Comparison of ENCODE assay signal across 19 cellular contexts in the genomic region with DNA sequence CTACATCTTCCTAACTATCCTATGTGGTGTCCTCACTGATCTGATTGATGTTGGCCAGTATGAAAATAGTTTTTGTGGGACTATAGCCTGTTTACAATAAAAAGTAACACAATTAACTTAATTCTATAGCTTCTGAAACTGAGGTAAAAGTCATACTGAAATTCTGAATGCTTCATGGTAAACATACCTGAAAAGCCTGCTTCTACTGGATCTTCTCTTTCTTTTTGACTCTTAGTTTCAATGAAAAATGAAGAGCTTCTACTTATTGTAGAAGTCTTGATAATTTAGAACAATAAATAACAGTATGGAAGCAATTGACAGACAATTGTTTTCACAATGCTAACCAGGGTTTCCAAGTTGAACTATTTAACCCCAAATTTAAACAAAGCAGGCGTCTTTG.
DNase-seq lines count a peak whose midpoint lies in the region; ATAC-seq, FAIRE-seq and TF ChIP-seq lines count a peak whose summit lies in the region.
"Had no signal": no experiment of that assay in that cellular context is flagged by ENCODE, and none has a peak within 500 bp of the region (broad histone marks: within the 10 kb centered on the region; RNA-seq: fewer than 3 reads in every experiment).

No MANE protein-coding gene starts in this region.

- no peaks in the 10 kb centered on the region for H3K36me3 ChIP-seq in GM12878 (ENCODE audit: control insufficient read depth in 2 of 2, insufficient read depth in 2 of 2, low read length in 1 of 2)
- H3K36me3 ChIP-seq: HAP-1 had no signal

- no peak overlapping the region for H3K9ac ChIP-seq in GM12878 (ENCODE audit: control insufficient read depth, insufficient read depth, low read length)

- H3K9me3 ChIP-seq in GM12878 (replicated peaks; ENCODE audit: control insufficient read depth, insufficient read depth, low read length) = no peaks in the 10 kb centered on the region
- H3K9me3 ChIP-seq: HAP-1 had no signal

- no peak for TF ChIP-seq EP300 in GM12878 (IDR thresholded peaks at IDR 0.05; ENCODE audit: borderline replicate concordance in 1 of 2, control insufficient read depth in 1 of 2, low read depth in 2 of 2, low read length in 2 of 2)

- H2AFZ ChIP-seq in GM12878 (ENCODE audit: control insufficient read depth, low read depth, low read length) = no peak overlapping the region

- H3K27me3 ChIP-seq in GM12878 (replicated peaks in 1 of 2; ENCODE audit: control insufficient read depth in 2 of 2, insufficient read depth in 2 of 2, low read length in 1 of 2) = peaks cover 0 to 3% of the 10 kb centered on the region in 2 experiments; a peak in 1 of 4 replicates

- H3K27ac ChIP-seq in GM12878 (ENCODE audit: control insufficient read depth, insufficient read depth) = no peak overlapping the region

- DNase-seq in GM12865 (ENCODE audit: low read depth) (peak; percentile 13), GM12878 (ENCODE audit: low read depth, low spot score) (no peak), EL (no peak), superior temporal gyrus (ENCODE audit: extremely low spot score) (no peak)
- no peak for DNase-seq in activated effector memory CD4-positive, alpha-beta T cell treated with Interleukin-2 at 50 U/mL for 16 hours
- DNase-seq: C1 segment of cervical spinal cord; Calu3; CD4-positive, alpha-beta memory T cell; COR-L47; DMS153; DND-41; GDM1; GOT3; HFFc6 had no signal

- no peak overlapping the region for H3K4me3 ChIP-seq in GM12865 (ENCODE audit: low read depth, low read length)
- no peak overlapping the region for H3K4me3 ChIP-seq in GM12878
- H3K4me3 ChIP-seq: HAP-1 had no signal

- TF ChIP-seq POLR2A in GM12878 (IDR thresholded peaks at IDR 0.05; ENCODE audit: low read depth, low read length) = no peak

- no TSS peak for BruUV-seq in GM12878 (replicated peaks; lab: Mats Ljungman, UMichigan)

- intact Hi-C loops in GM12878 (cut with micrococcal nuclease; ENCODE audit: unreplicated experiment) = no loop called here

- RAD21 ChIA-PET in GM12878 (lab: Charles Lee; ENCODE audit: unreplicated experiment) = no interaction called here

- TF ChIP-seq RAD21 in GM12878 (IDR thresholded peaks at IDR 0.05; ENCODE audit: insufficient read depth, low read depth, low read length) = no peak

- no peaks in the 10 kb centered on the region for H4K20me1 ChIP-seq in GM12878 (ENCODE audit: control insufficient read depth, insufficient read depth)

- WGBS in GM12878 (ENCODE audit: insufficient coverage, insufficient replicate concordance, low lambda C conversion rate, missing lambda C conversion rate) = 91% methylated on average over 1 of the region's 1 CpG

- ATAC-seq in GM18868 (IDR thresholded peaks at IDR 0.05; ENCODE audit: unreplicated experiment) = peak; percentile 12
- ATAC-seq in HG02870 (IDR thresholded peaks at IDR 0.05; ENCODE audit: unreplicated experiment) = peak; percentile 22
- no peak for ATAC-seq in GM12878
- ATAC-seq in HG02623 (IDR thresholded peaks at IDR 0.05; ENCODE audit: unreplicated experiment) = no peak

- in situ Hi-C loops in GM12878 (cut with MboI) = no loop called here

- no peak overlapping the region for H3K4me2 ChIP-seq in GM12878 (ENCODE audit: control insufficient read depth, insufficient read depth)

- CTCF ChIA-PET in GM12878 (lab: Yijun Ruan, JAX) = interaction anchor here (0.6 kb wide), 1 partner anchor 661 kb away, joined by 3 read pairs; no protein-coding TSS in a partner anchor

- POLR2A ChIA-PET in GM12878 (lab: Charles Lee) = no interaction called here

- no peaks in the 10 kb centered on the region for H3K79me2 ChIP-seq in GM12878 (ENCODE audit: control insufficient read depth, insufficient read depth, low read length)

- peaks cover 6% of the 10 kb centered on the region for H3K4me1 ChIP-seq in GM12878 (ENCODE audit: control insufficient read depth, insufficient read depth, low read length)
- H3K4me1 ChIP-seq: HAP-1 had no signal

- SMC1A ChIA-PET in GM12878 (lab: Charles Lee; ENCODE audit: uncharacterized antibody, unreplicated experiment) = interaction anchor here (1.2 kb wide), 1 partner anchor 30 kb away, joined by 3 read pairs; no protein-coding TSS in a partner anchor

- TF ChIP-seq CTCF in GM12865 (IDR thresholded peaks at IDR 0.05; ENCODE audit: insufficient read depth, low read depth, low read length, missing control alignments) (no peak), GM12878 (IDR thresholded peaks at IDR 0.05 in 2 of 3, conservative IDR thresholded peaks at IDR 0.05 in 1 of 3; ENCODE audit: control insufficient read depth in 2 of 3, extremely low read depth in 1 of 3, insufficient read depth in 1 of 3, low read depth in 3 of 3, low read length in 3 of 3) (no peak)

- no peak for FAIRE-seq in GM12878 (lab: Jason Lieb, UNC)
- FAIRE-seq: H54 had no signal

TF ChIP-seq in GM12878, 131 proteins besides CTCF, POLR2A, EP300 and RAD21 (continues in another document):
- TF ChIP-seq WRNIP1 (IDR thresholded peaks at IDR 0.05; ENCODE audit: borderline replicate concordance, low read depth, low read length) = no peak
- no peak for TF ChIP-seq SRF (IDR thresholded peaks at IDR 0.05; ENCODE audit: low read depth in 2 of 2, low read length in 2 of 2)
- TF ChIP-seq EZH2 (IDR thresholded peaks at IDR 0.05; ENCODE audit: borderline replicate concordance, control insufficient read depth, low read depth, low read length) = no peak
- no peak for TF ChIP-seq GABPA (IDR thresholded peaks at IDR 0.05; ENCODE audit: low read depth)
- TF ChIP-seq NFYA (IDR thresholded peaks at IDR 0.05; ENCODE audit: borderline replicate concordance, low read depth, low read length) = no peak
- TF ChIP-seq TARDBP (IDR thresholded peaks at IDR 0.05; ENCODE audit: borderline replicate concordance) = no peak
- no peak for TF ChIP-seq EGR1 (IDR thresholded peaks at IDR 0.05; ENCODE audit: borderline replicate concordance in 1 of 2, low read depth in 2 of 2, low read length in 2 of 2)
- peak; percentile 18; the same call in 1 of the 2 replicates for TF ChIP-seq RUNX3 (IDR thresholded peaks at IDR 0.05; ENCODE audit: low read length)
- TF ChIP-seq, protein P1, sequence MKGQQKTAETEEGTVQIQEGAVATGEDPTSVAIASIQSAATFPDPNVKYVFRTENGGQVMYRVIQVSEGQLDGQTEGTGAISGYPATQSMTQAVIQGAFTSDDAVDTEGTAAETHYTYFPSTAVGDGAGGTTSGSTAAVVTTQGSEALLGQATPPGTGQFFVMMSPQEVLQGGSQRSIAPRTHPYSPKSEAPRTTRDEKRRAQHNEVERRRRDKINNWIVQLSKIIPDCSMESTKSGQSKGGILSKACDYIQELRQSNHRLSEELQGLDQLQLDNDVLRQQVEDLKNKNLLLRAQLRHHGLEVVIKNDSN (IDR thresholded peaks at IDR 0.05; ENCODE audit: borderline replicate concordance, extremely low read length, insufficient read depth, low read depth, low read length) = no peak
- peak; percentile 92 for TF ChIP-seq JUNB (IDR thresholded peaks at IDR 0.05)
- TF ChIP-seq SIN3A (IDR thresholded peaks at IDR 0.05; ENCODE audit: low read depth, low read length) = no peak
- TF ChIP-seq SREBF1 (IDR thresholded peaks at IDR 0.05; ENCODE audit: low read length) = peak; percentile 68
- no peak for TF ChIP-seq TCF3 (IDR thresholded peaks at IDR 0.05; ENCODE audit: borderline replicate concordance, insufficient read depth, low read depth, low read length)
- peak; percentile 47; the same call in 1 of the 2 replicates for TF ChIP-seq FOXM1 (IDR thresholded peaks at IDR 0.05; ENCODE audit: low read depth, low read length)
- TF ChIP-seq, protein P2, sequence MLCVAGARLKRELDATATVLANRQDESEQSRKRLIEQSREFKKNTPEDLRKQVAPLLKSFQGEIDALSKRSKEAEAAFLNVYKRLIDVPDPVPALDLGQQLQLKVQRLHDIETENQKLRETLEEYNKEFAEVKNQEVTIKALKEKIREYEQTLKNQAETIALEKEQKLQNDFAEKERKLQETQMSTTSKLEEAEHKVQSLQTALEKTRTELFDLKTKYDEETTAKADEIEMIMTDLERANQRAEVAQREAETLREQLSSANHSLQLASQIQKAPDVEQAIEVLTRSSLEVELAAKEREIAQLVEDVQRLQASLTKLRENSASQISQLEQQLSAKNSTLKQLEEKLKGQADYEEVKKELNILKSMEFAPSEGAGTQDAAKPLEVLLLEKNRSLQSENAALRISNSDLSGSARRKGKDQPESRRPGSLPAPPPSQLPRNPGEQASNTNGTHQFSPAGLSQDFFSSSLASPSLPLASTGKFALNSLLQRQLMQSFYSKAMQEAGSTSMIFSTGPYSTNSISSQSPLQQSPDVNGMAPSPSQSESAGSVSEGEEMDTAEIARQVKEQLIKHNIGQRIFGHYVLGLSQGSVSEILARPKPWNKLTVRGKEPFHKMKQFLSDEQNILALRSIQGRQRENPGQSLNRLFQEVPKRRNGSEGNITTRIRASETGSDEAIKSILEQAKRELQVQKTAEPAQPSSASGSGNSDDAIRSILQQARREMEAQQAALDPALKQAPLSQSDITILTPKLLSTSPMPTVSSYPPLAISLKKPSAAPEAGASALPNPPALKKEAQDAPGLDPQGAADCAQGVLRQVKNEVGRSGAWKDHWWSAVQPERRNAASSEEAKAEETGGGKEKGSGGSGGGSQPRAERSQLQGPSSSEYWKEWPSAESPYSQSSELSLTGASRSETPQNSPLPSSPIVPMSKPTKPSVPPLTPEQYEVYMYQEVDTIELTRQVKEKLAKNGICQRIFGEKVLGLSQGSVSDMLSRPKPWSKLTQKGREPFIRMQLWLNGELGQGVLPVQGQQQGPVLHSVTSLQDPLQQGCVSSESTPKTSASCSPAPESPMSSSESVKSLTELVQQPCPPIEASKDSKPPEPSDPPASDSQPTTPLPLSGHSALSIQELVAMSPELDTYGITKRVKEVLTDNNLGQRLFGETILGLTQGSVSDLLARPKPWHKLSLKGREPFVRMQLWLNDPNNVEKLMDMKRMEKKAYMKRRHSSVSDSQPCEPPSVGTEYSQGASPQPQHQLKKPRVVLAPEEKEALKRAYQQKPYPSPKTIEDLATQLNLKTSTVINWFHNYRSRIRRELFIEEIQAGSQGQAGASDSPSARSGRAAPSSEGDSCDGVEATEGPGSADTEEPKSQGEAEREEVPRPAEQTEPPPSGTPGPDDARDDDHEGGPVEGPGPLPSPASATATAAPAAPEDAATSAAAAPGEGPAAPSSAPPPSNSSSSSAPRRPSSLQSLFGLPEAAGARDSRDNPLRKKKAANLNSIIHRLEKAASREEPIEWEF (IDR thresholded peaks at IDR 0.05; ENCODE audit: insufficient replicate concordance, low read depth, low read length) = no peak
- TF ChIP-seq ZNF217 (IDR thresholded peaks at IDR 0.05) = peak; percentile 90; the same call in 1 of the 2 replicates

Comparison
In these comparisons a context has a peak if more than half of its experiments do, and no peak if none do; other contexts are left out.
1. ATAC-seq: peak in GM18868 (single experiment) and HG02870 (single experiment); none in GM12878 (single experiment) and HG02623 (single experiment).